ENCODE assay signal across 1 cellular context in genomic region chr14:77717608-77718305, GRCh38.
TF ChIP-seq lines count a peak whose summit lies in the region.

No MANE protein-coding gene starts in this region.

TF ChIP-seq in H1, 55 proteins besides CTCF, POLR2A, EP300 and RAD21:
- TF ChIP-seq KDM4A (IDR thresholded peaks at IDR 0.05; ENCODE audit: low read depth, low read length, severe bottlenecking) = no peak
- peak; percentile 70 for TF ChIP-seq POLR2AphosphoS5 (IDR thresholded peaks at IDR 0.05; ENCODE audit: low read depth, low read length)
TF ChIP-seq in H1: peak in this region for 1.
